Comparison of ENCODE assay signal across 8 cellular contexts in the genomic region with DNA sequence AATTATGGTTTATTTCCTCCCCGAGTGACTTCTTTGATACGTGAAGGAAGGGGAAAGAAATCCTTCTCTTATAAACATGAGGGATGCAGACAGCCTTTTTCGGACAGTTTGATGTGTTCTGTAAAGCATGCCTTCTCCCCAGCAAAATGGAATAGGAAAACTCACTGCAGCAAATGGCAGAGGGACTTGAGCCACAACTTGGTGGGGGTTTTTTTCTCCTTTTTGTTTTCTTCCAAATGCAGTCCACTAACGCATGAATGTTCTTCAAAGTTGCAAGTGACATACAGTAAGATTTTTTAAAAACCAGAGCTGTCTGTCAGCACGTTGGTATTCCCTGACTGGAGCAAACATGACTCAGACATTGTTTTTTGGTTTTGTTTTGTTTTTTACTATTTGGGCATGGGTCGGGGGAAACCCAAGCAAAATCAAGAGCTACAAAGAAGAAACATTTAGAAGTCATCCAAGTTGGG. TPM values are rescaled to one million over a fixed set of nuclear protein-coding genes. Genes with fewer than 3 reads are reported as not detected.
DNase-seq lines count a peak whose midpoint lies in the region; ATAC-seq and TF ChIP-seq lines count a peak whose summit lies in the region.

No MANE protein-coding gene starts in this region.

- H3K9me3 ChIP-seq in cardiac muscle cell (ENCODE audit: low read depth) (no peaks in the 10 kb centered on the region), mesenchymal stem cell (ENCODE audit: control insufficient read depth, low read length) (no peaks in the 10 kb centered on the region), uterus (no peaks in the 10 kb centered on the region)

- H3K18ac ChIP-seq in mesenchymal stem cell (ENCODE audit: low read depth in 1 of 2, low read length in 2 of 2) = peak overlapping the region in 1 of 2 experiments; percentile 84

- H2AK5ac ChIP-seq in mesenchymal stem cell (ENCODE audit: low read length, severe bottlenecking) = no peak overlapping the region

- ATAC-seq in left cardiac atrium (no peak), HG03442 (IDR thresholded peaks at IDR 0.05; ENCODE audit: unreplicated experiment) (no peak)

- 0% methylated on average over 6 of the region's 6 CpGs for WGBS in mesenchymal stem cell

- no peaks in the 10 kb centered on the region for H3K27me3 ChIP-seq in cardiac muscle cell
- no peaks in the 10 kb centered on the region for H3K27me3 ChIP-seq in brain microvascular endothelial cell (replicated peaks)
- H3K27me3 ChIP-seq in mesenchymal stem cell (ENCODE audit: control insufficient read depth in 1 of 2, insufficient read depth in 1 of 2, low read length in 2 of 2) = no peaks in the 10 kb centered on the region
- H3K27me3 ChIP-seq in uterus = no peaks in the 10 kb centered on the region

- TF ChIP-seq POLR2A in uterus (IDR thresholded peaks at IDR 0.05) = no peak

- no peak overlapping the region for H2BK12ac ChIP-seq in mesenchymal stem cell (ENCODE audit: low read length in 2 of 2)

- no peak overlapping the region for H3K23ac ChIP-seq in mesenchymal stem cell (ENCODE audit: low read length in 2 of 2)

- H4K91ac ChIP-seq in mesenchymal stem cell (ENCODE audit: low read length) = no peak overlapping the region

- intact Hi-C loops in left cardiac atrium (cut with DNase I) (loop anchor here in 1 of 2 donors (10.0 kb wide), 1 partner anchor 85 kb away; no protein-coding TSS in a partner anchor), uterus (cut with DNase I; ENCODE audit: low total_unique reads) (no loop called here)

- no peak for DNase-seq in cardiac muscle cell (ENCODE audit: low read depth in 1 of 2, low spot score in 1 of 2)
- DNase-seq in left cardiac atrium = no peak
- DNase-seq in brain microvascular endothelial cell = no peak
- no peak for DNase-seq in mesenchymal stem cell
- no peak for DNase-seq in uterus
- no peak for DNase-seq in MV-4-11 (lab: John Stamatoyannopoulos, UW)
- no peak for DNase-seq in GM19240 (ENCODE audit: insufficient read length, low spot score)

- in situ Hi-C loops in brain microvascular endothelial cell (cut with HindIII; ENCODE audit: low pct_ligation_motif_present, low sequenced_read_pairs) = loop anchor here (10.0 kb wide), 1 partner anchor 85 kb away; no protein-coding TSS in a partner anchor

- H3K36me3 ChIP-seq in cardiac muscle cell (no peaks in the 10 kb centered on the region), brain microvascular endothelial cell (replicated peaks) (no peaks in the 10 kb centered on the region), mesenchymal stem cell (ENCODE audit: control insufficient read depth in 1 of 2, insufficient read depth in 2 of 2, low read depth in 1 of 2, low read length in 2 of 2) (no peaks in the 10 kb centered on the region), uterus (no peaks in the 10 kb centered on the region)

- peak overlapping the region; percentile 76 for H2AFZ ChIP-seq in mesenchymal stem cell (ENCODE audit: low read depth, low read length)

- no peak overlapping the region for H2BK15ac ChIP-seq in mesenchymal stem cell (ENCODE audit: low read depth, poor library complexity, severe bottlenecking)

- peak overlapping the region; percentile 90 for H3K9ac ChIP-seq in mesenchymal stem cell (ENCODE audit: low read length)

- H3K4me3 ChIP-seq in cardiac muscle cell = peak overlapping the region; percentile 49
- peak overlapping the region; percentile 85 for H3K4me3 ChIP-seq in brain microvascular endothelial cell (ENCODE audit: low read depth, low read length)
- H3K4me3 ChIP-seq in mesenchymal stem cell (ENCODE audit: insufficient read depth in 1 of 2, low read depth in 1 of 2, low read length in 2 of 2) = peak overlapping the region; percentile 63 to 84
- peak overlapping the region; percentile 66 to 93 for H3K4me3 ChIP-seq in uterus

- H3K4ac ChIP-seq in mesenchymal stem cell (ENCODE audit: low read depth in 1 of 2, low read length in 2 of 2) = peak overlapping the region in 1 of 2 experiments; percentile 41

- no peak overlapping the region for H2BK120ac ChIP-seq in mesenchymal stem cell (ENCODE audit: low read depth, low read length)

- H3K79me1 ChIP-seq in mesenchymal stem cell (replicated peaks; ENCODE audit: low read length, poor library complexity, severe bottlenecking) = peaks cover 7% of the 10 kb centered on the region

- no peak overlapping the region for H2BK5ac ChIP-seq in mesenchymal stem cell (ENCODE audit: low read depth, low read length, poor library complexity, severe bottlenecking)

- H3K27ac ChIP-seq in cardiac muscle cell (no peak overlapping the region), brain microvascular endothelial cell (no peak overlapping the region), mesenchymal stem cell (ENCODE audit: low read length, poor library complexity, severe bottlenecking) (peak overlapping the region; percentile 18), uterus (peak overlapping the region; percentile 93 to 94)

- TF ChIP-seq CTCF in cardiac muscle cell (IDR thresholded peaks at IDR 0.05; ENCODE audit: low read depth, low read length) = no peak
- no peak for TF ChIP-seq CTCF in brain microvascular endothelial cell (IDR thresholded peaks at IDR 0.05; ENCODE audit: low read depth, low read length, missing control alignments)
- no peak for TF ChIP-seq CTCF in uterus (IDR thresholded peaks at IDR 0.05)

- H3K4me1 ChIP-seq in cardiac muscle cell (ENCODE audit: low read depth) = peaks cover 20% of the 10 kb centered on the region
- no peaks in the 10 kb centered on the region for H3K4me1 ChIP-seq in mesenchymal stem cell (ENCODE audit: control insufficient read depth, insufficient read depth, low read depth, low read length)
- no peaks in the 10 kb centered on the region for H3K4me1 ChIP-seq in uterus

- no peak overlapping the region for H3K14ac ChIP-seq in mesenchymal stem cell (ENCODE audit: low read length in 2 of 2)

- H4K8ac ChIP-seq in mesenchymal stem cell (ENCODE audit: low read length) = no peak overlapping the region

- H3K4me2 ChIP-seq in mesenchymal stem cell (ENCODE audit: low read length, poor library complexity, severe bottlenecking) = peak overlapping the region; percentile 94

RNA-seq across cellular contexts. Expression of a gene that starts 0.6 kb away (rescaled TPM):
- total RNA-seq in cardiac muscle cell (22.1 and 64.1 TPM in 2 replicates), left cardiac atrium (10 to 100 TPM; 29.0 to 33.0 TPM), uterus (100 to 1,000 TPM in 1 of 4 donors, 10 to 100 TPM in 3; 34.1 to 152 (median 49.9) TPM)
- polyA plus RNA-seq in cardiac muscle cell = 40.6 and 45.1 TPM in 2 replicates
- 47.3 TPM for polyA plus RNA-seq in mesenchymal stem cell (2013, experiment 1 of 2)
- 43.5 TPM for polyA plus RNA-seq in mesenchymal stem cell (2013, experiment 2 of 2)

Comparison
In these comparisons a context has a peak if more than half of its experiments do, and no peak if none do; other contexts are left out.
1. H3K27ac ChIP-seq: peak in mesenchymal stem cell (single experiment) and uterus (2 of 2); none in cardiac muscle cell (single experiment) and brain microvascular endothelial cell (single experiment).
2. Peak in every context shown above with its lines, with median percentiles within 50 percentile points of each other: H3K4me3 ChIP-seq.